2 cellular contexts compared by ENCODE assay signal in the genomic region with DNA sequence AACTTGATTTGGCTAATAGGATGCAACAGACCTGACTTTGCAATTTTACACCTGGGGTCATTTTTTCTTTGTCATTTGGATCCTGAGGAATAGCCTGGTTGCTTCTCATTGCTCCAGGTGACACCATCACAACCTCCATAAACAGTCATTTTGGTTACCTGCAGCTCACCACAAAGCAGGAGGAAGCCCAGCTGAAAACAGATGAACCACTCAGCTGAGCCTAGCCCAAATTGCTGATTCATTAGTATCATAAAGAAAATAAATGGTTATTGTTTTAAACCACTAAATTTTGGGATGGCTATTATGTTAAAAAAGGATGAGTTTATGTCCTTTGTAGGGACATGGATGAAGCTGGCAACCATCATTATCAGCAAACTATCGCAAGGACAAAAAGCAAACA.
TF ChIP-seq lines count a peak whose summit lies in the region.

No MANE protein-coding gene starts in this region.

TF ChIP-seq in HepG2, 621 proteins besides CTCF, POLR2A, EP300 and RAD21:
- TF ChIP-seq, protein P1, sequence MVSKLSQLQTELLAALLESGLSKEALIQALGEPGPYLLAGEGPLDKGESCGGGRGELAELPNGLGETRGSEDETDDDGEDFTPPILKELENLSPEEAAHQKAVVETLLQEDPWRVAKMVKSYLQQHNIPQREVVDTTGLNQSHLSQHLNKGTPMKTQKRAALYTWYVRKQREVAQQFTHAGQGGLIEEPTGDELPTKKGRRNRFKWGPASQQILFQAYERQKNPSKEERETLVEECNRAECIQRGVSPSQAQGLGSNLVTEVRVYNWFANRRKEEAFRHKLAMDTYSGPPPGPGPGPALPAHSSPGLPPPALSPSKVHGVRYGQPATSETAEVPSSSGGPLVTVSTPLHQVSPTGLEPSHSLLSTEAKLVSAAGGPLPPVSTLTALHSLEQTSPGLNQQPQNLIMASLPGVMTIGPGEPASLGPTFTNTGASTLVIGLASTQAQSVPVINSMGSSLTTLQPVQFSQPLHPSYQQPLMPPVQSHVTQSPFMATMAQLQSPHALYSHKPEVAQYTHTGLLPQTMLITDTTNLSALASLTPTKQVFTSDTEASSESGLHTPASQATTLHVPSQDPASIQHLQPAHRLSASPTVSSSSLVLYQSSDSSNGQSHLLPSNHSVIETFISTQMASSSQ (IDR thresholded peaks at IDR 0.05; ENCODE audit: low read depth): no peak
- TF ChIP-seq, protein P1 (CRISPR knock-in tag; IDR thresholded peaks at IDR 0.05; ENCODE audit: borderline replicate concordance): no peak
- TF ChIP-seq ZNF331 (CRISPR knock-in tag; IDR thresholded peaks at IDR 0.05): peak; percentile 73

TF ChIP-seq in GM23338, 12 proteins besides CTCF, POLR2A, EP300 and RAD21:
- TF ChIP-seq, protein P2, sequence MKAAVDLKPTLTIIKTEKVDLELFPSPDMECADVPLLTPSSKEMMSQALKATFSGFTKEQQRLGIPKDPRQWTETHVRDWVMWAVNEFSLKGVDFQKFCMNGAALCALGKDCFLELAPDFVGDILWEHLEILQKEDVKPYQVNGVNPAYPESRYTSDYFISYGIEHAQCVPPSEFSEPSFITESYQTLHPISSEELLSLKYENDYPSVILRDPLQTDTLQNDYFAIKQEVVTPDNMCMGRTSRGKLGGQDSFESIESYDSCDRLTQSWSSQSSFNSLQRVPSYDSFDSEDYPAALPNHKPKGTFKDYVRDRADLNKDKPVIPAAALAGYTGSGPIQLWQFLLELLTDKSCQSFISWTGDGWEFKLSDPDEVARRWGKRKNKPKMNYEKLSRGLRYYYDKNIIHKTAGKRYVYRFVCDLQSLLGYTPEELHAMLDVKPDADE (IDR thresholded peaks at IDR 0.05): no peak
- no peak for TF ChIP-seq EZH2 (IDR thresholded peaks at IDR 0.05; ENCODE audit: low read depth, unreplicated experiment)
- peak; percentile 96 for TF ChIP-seq ZNF331 (CRISPR knock-in tag; IDR thresholded peaks at IDR 0.05; ENCODE audit: low read depth)
